17 cellular contexts compared by ENCODE assay signal in genomic region chr9:112495614-112496013, GRCh38.
"Had no signal": no experiment of that assay in that cellular context is flagged by ENCODE, and none has a peak within 500 bp of the region (broad histone marks: within the 10 kb centered on the region; RNA-seq: fewer than 3 reads in every experiment).

No MANE protein-coding gene starts in this region.

- H3K4me1 Mint-ChIP-seq: immature natural killer cell, natural killer cell had no signal

- DNase-seq: activated CD4-positive, alpha-beta T cell treated with anti-CD3 and anti-CD28 coated beads, Interleukin-2, amount 10 ng/mL, durations not matched to agents 7 days and 5 days; activated CD8-positive, alpha-beta memory T cell treated with anti-CD3 and anti-CD28 coated beads, Interleukin-2, amount 50 U/mL, for 48 hours; activated gamma-delta T cell treated with Interleukin-2 at 50 U/mL for 16 hours; activated naive CD8-positive, alpha-beta T cell treated with anti-CD3 and anti-CD28 coated beads for 36 hours; activated T-cell treated with anti-CD3 and anti-CD28 coated beads, Interleukin-2, amount 50 U/mL, for 72 hours; brain microvascular endothelial cell; effector memory CD8-positive, alpha-beta T cell; foreskin keratinocyte; immature natural killer cell; natural killer cell; retina; stimulated activated CD4-positive, alpha-beta T cell treated with anti-CD3 and anti-CD28 coated beads, Interleukin-15, amount 100 ng/mL, for 24 hours; stimulated activated CD4-positive, alpha-beta T cell treated with anti-CD3 and anti-CD28 coated beads, Interleukin-4, amount 100 ng/mL, for 1 hour; stimulated activated naive CD4-positive, alpha-beta T cell; SW 1271 had no signal

- H3K27me3 Mint-ChIP-seq: activated CD4-positive, alpha-beta T cell treated with anti-CD3 and anti-CD28 coated beads, Interleukin-2, amount 10 ng/mL, durations not matched to agents 7 days and 5 days; activated naive CD8-positive, alpha-beta T cell treated with anti-CD3 and anti-CD28 coated beads for 36 hours; dendritic cell treated with granulocyte-macrophage colony-stimulating factor and Interleukin-4, amounts not matched to agents 40 ng/mL and 50 ng/mL, for 4 days; effector memory CD8-positive, alpha-beta T cell; memory B cell had no signal

- ATAC-seq: activated T-cell treated with anti-CD3 and anti-CD28 coated beads, Interleukin-2, amount 50 U/mL, for 72 hours; effector memory CD8-positive, alpha-beta T cell; foreskin keratinocyte; natural killer cell had no signal

- H3K4me3 Mint-ChIP-seq: activated CD4-positive, alpha-beta T cell treated with anti-CD3 and anti-CD28 coated beads, Interleukin-2, amount 10 ng/mL, durations not matched to agents 7 days and 5 days; activated naive CD8-positive, alpha-beta T cell treated with anti-CD3 and anti-CD28 coated beads for 36 hours; activated T-cell treated with anti-CD3 and anti-CD28 coated beads, Interleukin-2, amount 50 U/mL, for 72 hours; dendritic cell treated with granulocyte-macrophage colony-stimulating factor and Interleukin-4, amounts not matched to agents 40 ng/mL and 50 ng/mL, for 4 days; effector memory CD8-positive, alpha-beta T cell; immature natural killer cell; memory B cell; natural killer cell had no signal

- H3K27ac Mint-ChIP-seq: activated CD4-positive, alpha-beta T cell treated with anti-CD3 and anti-CD28 coated beads, Interleukin-2, amount 10 ng/mL, durations not matched to agents 7 days and 5 days; activated naive CD8-positive, alpha-beta T cell treated with anti-CD3 and anti-CD28 coated beads for 36 hours; immature natural killer cell; memory B cell; natural killer cell had no signal
